ENCODE assay signal across 1 cellular context in genomic region chr11:9573054-9573774, GRCh38.
TF ChIP-seq lines count a peak whose summit lies in the region.

WEE1 (plus strand) TSS chr11:9573670; CDS start chr11:9573934, 264 bp downstream.

TF ChIP-seq in HepG2, 621 proteins besides CTCF, POLR2A, EP300 and RAD21 (continued from another document and continues in another):
- TF ChIP-seq, protein P1, sequence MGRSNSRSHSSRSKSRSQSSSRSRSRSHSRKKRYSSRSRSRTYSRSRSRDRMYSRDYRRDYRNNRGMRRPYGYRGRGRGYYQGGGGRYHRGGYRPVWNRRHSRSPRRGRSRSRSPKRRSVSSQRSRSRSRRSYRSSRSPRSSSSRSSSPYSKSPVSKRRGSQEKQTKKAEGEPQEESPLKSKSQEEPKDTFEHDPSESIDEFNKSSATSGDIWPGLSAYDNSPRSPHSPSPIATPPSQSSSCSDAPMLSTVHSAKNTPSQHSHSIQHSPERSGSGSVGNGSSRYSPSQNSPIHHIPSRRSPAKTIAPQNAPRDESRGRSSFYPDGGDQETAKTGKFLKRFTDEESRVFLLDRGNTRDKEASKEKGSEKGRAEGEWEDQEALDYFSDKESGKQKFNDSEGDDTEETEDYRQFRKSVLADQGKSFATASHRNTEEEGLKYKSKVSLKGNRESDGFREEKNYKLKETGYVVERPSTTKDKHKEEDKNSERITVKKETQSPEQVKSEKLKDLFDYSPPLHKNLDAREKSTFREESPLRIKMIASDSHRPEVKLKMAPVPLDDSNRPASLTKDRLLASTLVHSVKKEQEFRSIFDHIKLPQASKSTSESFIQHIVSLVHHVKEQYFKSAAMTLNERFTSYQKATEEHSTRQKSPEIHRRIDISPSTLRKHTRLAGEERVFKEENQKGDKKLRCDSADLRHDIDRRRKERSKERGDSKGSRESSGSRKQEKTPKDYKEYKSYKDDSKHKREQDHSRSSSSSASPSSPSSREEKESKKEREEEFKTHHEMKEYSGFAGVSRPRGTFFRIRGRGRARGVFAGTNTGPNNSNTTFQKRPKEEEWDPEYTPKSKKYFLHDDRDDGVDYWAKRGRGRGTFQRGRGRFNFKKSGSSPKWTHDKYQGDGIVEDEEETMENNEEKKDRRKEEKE (IDR thresholded peaks at IDR 0.05) = no peak
- TF ChIP-seq THAP7 (CRISPR knock-in tag; IDR thresholded peaks at IDR 0.05) (0 out of 2 replicates have a peak, but pooled peaks have one; percentile 88), ZFAT (CRISPR knock-in tag; conservative IDR thresholded peaks at IDR 0.05) (no peak), ZKSCAN5 (CRISPR knock-in tag; IDR thresholded peaks at IDR 0.05) (no peak), ZNF577 (CRISPR knock-in tag; IDR thresholded peaks at IDR 0.05; ENCODE audit: borderline replicate concordance, low read depth) (no peak), ZNF468 (CRISPR knock-in tag; IDR thresholded peaks at IDR 0.05) (no peak), ZBTB14 (CRISPR knock-in tag; IDR thresholded peaks at IDR 0.05) (peak; percentile 29; the same call in 1 of the 2 replicates), SKI (IDR thresholded peaks at IDR 0.05; ENCODE audit: partially characterized antibody) (peak; percentile 26), GABPA (IDR thresholded peaks at IDR 0.05; ENCODE audit: low read depth, low read length) (peak; percentile 55), GABPA (CRISPR knock-in tag; IDR thresholded peaks at IDR 0.05; ENCODE audit: low read depth) (peak; percentile 80), PRDM4 (CRISPR knock-in tag; IDR thresholded peaks at IDR 0.05; ENCODE audit: borderline replicate concordance) (no peak), ZNF878 (CRISPR knock-in tag; IDR thresholded peaks at IDR 0.05) (peak; percentile 98), TBX3 (IDR thresholded peaks at IDR 0.05; ENCODE audit: borderline replicate concordance) (no peak), SRSF1 (optimal IDR thresholded peaks at IDR 0.05; ENCODE audit: low read depth, low read length) (no peak), CHD2 (IDR thresholded peaks at IDR 0.05; ENCODE audit: low read depth, low read length) (no peak), PHF20 (CRISPR knock-in tag; IDR thresholded peaks at IDR 0.05) (peak; percentile 52; the same call in 1 of the 2 replicates), SIX1 (CRISPR knock-in tag; IDR thresholded peaks at IDR 0.05; ENCODE audit: borderline replicate concordance) (0 out of 2 replicates have a peak, but pooled peaks have one; percentile 11), ZSCAN9 (CRISPR knock-in tag; IDR thresholded peaks at IDR 0.05; ENCODE audit: borderline replicate concordance) (no peak), ZFP1 (CRISPR knock-in tag; IDR thresholded peaks at IDR 0.05) (no peak), ZNF720 (CRISPR knock-in tag; IDR thresholded peaks at IDR 0.05) (no peak), SALL2 (CRISPR knock-in tag; IDR thresholded peaks at IDR 0.05) (no peak; the same call in 1 of the 2 replicates), MAFK (conservative IDR thresholded peaks at IDR 0.05 in 1 of 2, IDR thresholded peaks at IDR 0.05 in 1 of 2; ENCODE audit: low read length in 2 of 2) (no peak), ZMYM4 (CRISPR knock-in tag; IDR thresholded peaks at IDR 0.05) (peak; percentile 97), HNRNPL (IDR thresholded peaks at IDR 0.05; ENCODE audit: low read depth, low read length) (peak; percentile 95), ZNF230 (CRISPR knock-in tag; IDR thresholded peaks at IDR 0.05) (peak; percentile 66; the same call in 1 of the 2 replicates), HNRNPUL1 (IDR thresholded peaks at IDR 0.05; ENCODE audit: low read depth, low read length) (peak; percentile 81; the same call in 1 of the 2 replicates), KLF6 (CRISPR knock-in tag; IDR thresholded peaks at IDR 0.05) (peak; percentile 69), ZNF549 (CRISPR knock-in tag; IDR thresholded peaks at IDR 0.05) (no peak), MTF1 (CRISPR knock-in tag; IDR thresholded peaks at IDR 0.05) (0 out of 2 replicates have a peak, but pooled peaks have one; percentile 19), XBP1 (CRISPR knock-in tag; IDR thresholded peaks at IDR 0.05) (no peak), ZNF788 (CRISPR knock-in tag; IDR thresholded peaks at IDR 0.05; ENCODE audit: borderline replicate concordance) (peak; percentile 81; the same call in 1 of the 2 replicates), ZNF382 (CRISPR knock-in tag; IDR thresholded peaks at IDR 0.05; ENCODE audit: borderline replicate concordance) (no peak), ZNF761 (CRISPR knock-in tag; conservative IDR thresholded peaks at IDR 0.05) (peak; percentile 64; the same call in 1 of the 2 replicates), ZNF354B (CRISPR knock-in tag; IDR thresholded peaks at IDR 0.05) (peak; percentile 80), MXI1 (IDR thresholded peaks at IDR 0.05; ENCODE audit: borderline replicate concordance, low read depth, low read length) (no peak; the same call in 1 of the 3 replicates), MXD3 (CRISPR knock-in tag; IDR thresholded peaks at IDR 0.05) (peak; percentile 7), ZNF619 (CRISPR knock-in tag; IDR thresholded peaks at IDR 0.05) (peak; percentile 52; the same call in 1 of the 2 replicates), RFX5 (IDR thresholded peaks at IDR 0.05; ENCODE audit: low read depth, low read length) (no peak), LRRFIP1 (CRISPR knock-in tag; conservative IDR thresholded peaks at IDR 0.05) (0 out of 2 replicates have a peak, but pooled peaks have one; percentile 30), ZNF558 (CRISPR knock-in tag; IDR thresholded peaks at IDR 0.05; ENCODE audit: borderline replicate concordance) (no peak; the same call in none of the 2 replicates), KDM5A (IDR thresholded peaks at IDR 0.05; ENCODE audit: borderline replicate concordance, low read length) (no peak), CBX5 (CRISPR knock-in tag; IDR thresholded peaks at IDR 0.05; ENCODE audit: borderline replicate concordance) (no peak), ELF4 (CRISPR knock-in tag; IDR thresholded peaks at IDR 0.05; ENCODE audit: borderline replicate concordance) (peak; percentile 96), FOXO1 (CRISPR knock-in tag; IDR thresholded peaks at IDR 0.05) (peak; percentile 34; the same call in 1 of the 2 replicates), UBTF (CRISPR knock-in tag; IDR thresholded peaks at IDR 0.05) (peak; percentile 94), MEF2D (CRISPR knock-in tag; IDR thresholded peaks at IDR 0.05) (peak; percentile 53; the same call in 1 of the 2 replicates), ZNF264 (CRISPR knock-in tag; IDR thresholded peaks at IDR 0.05) (no peak), RFXAP (CRISPR knock-in tag; IDR thresholded peaks at IDR 0.05; ENCODE audit: borderline replicate concordance) (peak; percentile 80), HOMEZ (CRISPR knock-in tag; IDR thresholded peaks at IDR 0.05; ENCODE audit: low read depth) (peak; percentile 41), ZNF670 (CRISPR knock-in tag; IDR thresholded peaks at IDR 0.05; ENCODE audit: borderline replicate concordance) (peak; percentile 91; the same call in 1 of the 2 replicates), CHD4 (IDR thresholded peaks at IDR 0.05; ENCODE audit: borderline replicate concordance, low read length) (no peak)
- TF ChIP-seq, protein P2, sequence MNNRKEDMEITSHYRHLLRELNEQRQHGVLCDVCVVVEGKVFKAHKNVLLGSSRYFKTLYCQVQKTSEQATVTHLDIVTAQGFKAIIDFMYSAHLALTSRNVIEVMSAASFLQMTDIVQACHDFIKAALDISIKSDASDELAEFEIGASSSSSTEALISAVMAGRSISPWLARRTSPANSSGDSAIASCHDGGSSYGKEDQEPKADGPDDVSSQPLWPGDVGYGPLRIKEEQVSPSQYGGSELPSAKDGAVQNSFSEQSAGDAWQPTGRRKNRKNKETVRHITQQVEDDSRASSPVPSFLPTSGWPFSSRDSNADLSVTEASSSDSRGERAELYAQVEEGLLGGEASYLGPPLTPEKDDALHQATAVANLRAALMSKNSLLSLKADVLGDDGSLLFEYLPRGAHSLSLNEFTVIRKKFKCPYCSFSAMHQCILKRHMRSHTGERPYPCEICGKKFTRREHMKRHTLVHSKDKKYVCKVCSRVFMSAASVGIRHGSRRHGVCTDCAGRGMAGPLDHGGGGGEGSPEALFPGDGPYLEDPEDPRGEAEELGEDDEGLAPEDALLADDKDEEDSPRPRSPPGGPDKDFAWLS (CRISPR knock-in tag; IDR thresholded peaks at IDR 0.05; ENCODE audit: borderline replicate concordance) = 0 out of 2 replicates have a peak, but pooled peaks have one; percentile 46
